Comparison of ENCODE assay signal across 10 cellular contexts in genomic region chr7:22667562-22668239, GRCh38. TPM values are rescaled to one million over a fixed set of nuclear protein-coding genes. Genes with fewer than 3 reads are reported as not detected.
DNase-seq lines count a peak whose midpoint lies in the region; TF ChIP-seq lines count a peak whose summit lies in the region.
"Had no signal": no experiment of that assay in that cellular context is flagged by ENCODE, and none has a peak within 500 bp of the region (broad histone marks: within the 10 kb centered on the region; RNA-seq: fewer than 3 reads in every experiment).

No MANE protein-coding gene starts in this region.

- H3K27ac ChIP-seq in endodermal cell (ENCODE audit: low read depth, low read length) (peak overlapping the region; percentile 6), trophoblast cell (ENCODE audit: low read depth, low read length) (peak overlapping the region; percentile 5), uterus (no peak overlapping the region)
- H3K27ac ChIP-seq: parathyroid adenoma had no signal

- peaks cover 33% of the 10 kb centered on the region for H3K36me3 Mint-ChIP-seq in endodermal cell (ENCODE audit: low read depth)

- H3K4ac ChIP-seq in trophoblast cell (ENCODE audit: low read depth, low read length): no peak overlapping the region

- H3K18ac ChIP-seq in trophoblast cell (ENCODE audit: low read length): no peak overlapping the region

- H3K27me3 Mint-ChIP-seq in endodermal cell (ENCODE audit: insufficient read depth): no peaks in the 10 kb centered on the region

- no peak overlapping the region for H2BK5ac ChIP-seq in trophoblast cell (ENCODE audit: low read depth, low read length, poor library complexity)

- H3K36me3 ChIP-seq in endodermal cell (ENCODE audit: control insufficient read depth, insufficient read depth, low read length) (peaks cover 33% of the 10 kb centered on the region), trophoblast cell (ENCODE audit: control insufficient read depth in 1 of 2, insufficient read depth in 2 of 2, low read length in 2 of 2) (no peaks in the 10 kb centered on the region), uterus (no peaks in the 10 kb centered on the region)

- intact Hi-C loops in uterus (cut with DNase I; ENCODE audit: low total_unique reads): loop anchor here (10.0 kb wide), 1 partner anchor 63 kb away; no protein-coding TSS in a partner anchor

- H3K27ac Mint-ChIP-seq in endodermal cell: peak overlapping the region; percentile 91

- TF ChIP-seq POLR2A in uterus (IDR thresholded peaks at IDR 0.05): no peak

- H2AK5ac ChIP-seq in trophoblast cell (ENCODE audit: low read length): no peak overlapping the region

- H4K91ac ChIP-seq in trophoblast cell (ENCODE audit: low read depth, low read length): peak overlapping the region; percentile 34

- peaks cover 4% of the 10 kb centered on the region for H3K79me1 ChIP-seq in trophoblast cell (ENCODE audit: low read length)

- H3K79me2 ChIP-seq in trophoblast cell (ENCODE audit: control insufficient read depth, insufficient read depth, low read length, poor library complexity): no peaks in the 10 kb centered on the region
- H3K79me2 ChIP-seq: parathyroid adenoma had no signal

- H4K12ac ChIP-seq in trophoblast cell (ENCODE audit: low read depth, low read length): no peak overlapping the region

- H3K9me3 ChIP-seq in endodermal cell (ENCODE audit: control insufficient read depth, low read length) (no peaks in the 10 kb centered on the region), trophoblast cell (ENCODE audit: insufficient read depth, low read depth, low read length) (no peaks in the 10 kb centered on the region), uterus (no peaks in the 10 kb centered on the region)

- H3K23ac ChIP-seq in trophoblast cell (ENCODE audit: low read length): no peak overlapping the region

- H2BK12ac ChIP-seq in trophoblast cell (ENCODE audit: low read length): no peak overlapping the region

- peak overlapping the region; percentile 1 for H3K4me3 Mint-ChIP-seq in endodermal cell

- DNase-seq in DMS153 (lab: John Stamatoyannopoulos, UW) (peak; percentile 34), DMS153 treated with DMSO at 0.1 percent for 48 hours (lab: John Stamatoyannopoulos, UW; ENCODE audit: unreplicated experiment) (no peak), OCI-M1 (lab: John Stamatoyannopoulos, UW) (peak; percentile 73), endodermal cell (peak; percentile 86), trophoblast cell (peak; percentile 86 to 91), GOT3 (lab: John Stamatoyannopoulos, UW) (no peak), HuH-7 (ENCODE audit: low spot score) (no peak), uterus (no peak)
- DNase-seq: activated naive CD4-positive, alpha-beta T cell treated with Interleukin-2 at 50 U/mL for 16 hours had no signal

- no peaks in the 10 kb centered on the region for H3K9me3 Mint-ChIP-seq in endodermal cell

- H2BK120ac ChIP-seq in trophoblast cell (ENCODE audit: insufficient read depth, low read length, poor library complexity): no peak overlapping the region

- H3K27me3 ChIP-seq in endodermal cell (ENCODE audit: control insufficient read depth, insufficient read depth, low read length, poor library complexity, severe bottlenecking) (no peaks in the 10 kb centered on the region), trophoblast cell (ENCODE audit: insufficient read depth, low read length) (no peaks in the 10 kb centered on the region), uterus (no peaks in the 10 kb centered on the region)

- no peak overlapping the region for H3K4me2 ChIP-seq in trophoblast cell (ENCODE audit: low read length)

- 67 to 75% methylated on average over 2 of the region's 2 CpGs for WGBS in endodermal cell (ENCODE audit: insufficient coverage in 1 of 2, insufficient read length in 1 of 2), 2 experiments
- WGBS in trophoblast cell (ENCODE audit: extremely low coverage, insufficient coverage, insufficient read length): no CpG with 5 or more reads among the region's 2 CpGs

- H2AFZ ChIP-seq in trophoblast cell (ENCODE audit: insufficient read depth, low read length, poor library complexity): no peak overlapping the region
- H2AFZ ChIP-seq: parathyroid adenoma had no signal

- H3K14ac ChIP-seq in trophoblast cell (ENCODE audit: low read length): no peak overlapping the region

- peaks cover 61% of the 10 kb centered on the region for H3K4me1 Mint-ChIP-seq in endodermal cell

- H4K8ac ChIP-seq in trophoblast cell (ENCODE audit: low read depth, low read length): no peak overlapping the region

- peaks cover 47% of the 10 kb centered on the region for H3K4me1 ChIP-seq in endodermal cell (ENCODE audit: control insufficient read depth, insufficient read depth, low read length)
- peaks cover 11 to 14% of the 10 kb centered on the region in 2 experiments for H3K4me1 ChIP-seq in trophoblast cell (ENCODE audit: control insufficient read depth in 1 of 2, insufficient read depth in 2 of 2, low read length in 2 of 2)
- H3K4me1 ChIP-seq in uterus: no peaks in the 10 kb centered on the region
- H3K4me1 ChIP-seq: parathyroid adenoma had no signal

- H3K4me3 ChIP-seq in endodermal cell (ENCODE audit: low read length) (no peak overlapping the region), trophoblast cell (ENCODE audit: low read depth, low read length) (no peak overlapping the region), uterus (no peak overlapping the region)

- peak overlapping the region; percentile 28 for H3K9ac ChIP-seq in endodermal cell (ENCODE audit: extremely low read depth, low read length, poor library complexity, severe bottlenecking)
- H3K9ac ChIP-seq in trophoblast cell (ENCODE audit: low read length): no peak overlapping the region
- H3K9ac ChIP-seq: parathyroid adenoma had no signal

- TF ChIP-seq CTCF in endodermal cell (conservative IDR thresholded peaks at IDR 0.05) (no peak), uterus (IDR thresholded peaks at IDR 0.05) (no peak)

RNA-seq across cellular contexts. Expression of gene IL6, which starts 59.3 kb away (rescaled TPM):
- total RNA-seq in endodermal cell (under 1 TPM; 0.64 to 0.88 TPM), uterus (10 to 100 TPM in 1 of 4 donors, 1 to 10 TPM in 2, not detected in 1; 2.6 to 11.2 (median 4.2) TPM)
- not detected for polyA plus RNA-seq in endodermal cell (2013, experiment 1 of 2)
- polyA plus RNA-seq in endodermal cell (2013, experiment 2 of 2): not detected
- 11.5 and 15.6 TPM in 2 replicates for polyA plus RNA-seq in trophoblast cell (2013)

Comparison
In these comparisons a context has a peak if more than half of its experiments do, and no peak if none do; other contexts are left out.
1. DNase-seq: peak in DMS153 (single experiment), OCI-M1 (single experiment), endodermal cell (single experiment) and trophoblast cell (2 of 2); none in DMS153 treated with DMSO at 0.1 percent for 48 hours (single experiment), GOT3 (single experiment), HuH-7 (single experiment) and uterus (0 of 2).
2. H3K27ac ChIP-seq: peak in endodermal cell (single experiment) and trophoblast cell (single experiment); none in uterus (0 of 2).